In the genomic region with DNA sequence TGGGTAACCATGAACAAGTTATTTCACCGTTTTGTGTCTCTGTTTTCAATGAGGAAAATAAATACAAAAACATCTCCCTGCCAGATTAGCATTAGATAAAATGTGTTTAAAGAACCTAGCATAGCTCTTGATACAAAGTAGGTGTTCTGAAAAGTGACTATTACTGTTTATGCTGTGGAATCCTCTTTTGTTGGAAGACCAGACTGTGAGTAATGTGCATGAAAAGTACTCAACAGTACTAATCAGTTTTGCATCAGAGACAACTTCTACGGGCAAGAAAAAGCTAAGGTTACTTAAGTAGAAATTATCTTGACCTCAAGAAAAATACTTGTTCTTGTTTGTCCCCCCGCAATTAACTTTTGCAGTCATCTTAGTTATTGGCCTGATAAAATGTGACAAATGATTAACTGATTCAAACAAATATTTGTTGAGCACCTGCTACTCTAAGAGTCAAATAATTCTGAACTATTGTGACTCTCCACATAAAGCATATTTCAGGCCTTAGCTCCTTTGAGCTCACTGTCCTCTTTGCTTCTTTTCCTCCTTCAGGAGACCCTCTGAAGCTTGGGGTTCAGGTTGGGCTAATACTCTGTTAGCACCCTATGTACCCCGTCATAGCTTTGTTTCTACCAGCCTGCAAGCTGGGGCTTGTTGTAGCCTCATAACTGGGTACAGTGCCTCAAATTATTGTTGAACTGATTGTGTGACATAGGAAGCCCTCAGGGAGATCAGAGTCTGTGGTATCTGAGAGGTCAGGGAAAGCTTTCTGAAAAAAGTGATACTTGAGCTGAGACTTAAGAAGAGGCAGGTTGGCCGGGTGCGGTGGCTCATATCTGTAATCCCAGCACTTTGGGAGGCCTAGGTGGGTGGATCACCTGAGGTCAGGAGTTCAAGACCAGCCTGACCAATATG, we compare ENCODE assay signal across 1 cellular context.
TF ChIP-seq lines count a peak whose summit lies in the region.

No MANE protein-coding gene starts in this region.

TF ChIP-seq in HepG2, 621 proteins besides CTCF, POLR2A, EP300 and RAD21:
- TF ChIP-seq GTF2F1 (IDR thresholded peaks at IDR 0.05; ENCODE audit: low read length) (no peak), FOXJ3 (CRISPR knock-in tag; IDR thresholded peaks at IDR 0.05; ENCODE audit: borderline replicate concordance) (no peak), MEIS1 (CRISPR knock-in tag; IDR thresholded peaks at IDR 0.05; ENCODE audit: borderline replicate concordance) (no peak), NONO (IDR thresholded peaks at IDR 0.05) (no peak), NONO (CRISPR knock-in tag; conservative IDR thresholded peaks at IDR 0.05) (no peak), MAFG (CRISPR knock-in tag; IDR thresholded peaks at IDR 0.05) (no peak), SALL1 (CRISPR knock-in tag; IDR thresholded peaks at IDR 0.05) (no peak), NFE2 (CRISPR knock-in tag; IDR thresholded peaks at IDR 0.05) (no peak), ZNF44 (CRISPR knock-in tag; IDR thresholded peaks at IDR 0.05) (no peak), ZKSCAN5 (CRISPR knock-in tag; IDR thresholded peaks at IDR 0.05) (no peak)
- TF ChIP-seq, protein P1, sequence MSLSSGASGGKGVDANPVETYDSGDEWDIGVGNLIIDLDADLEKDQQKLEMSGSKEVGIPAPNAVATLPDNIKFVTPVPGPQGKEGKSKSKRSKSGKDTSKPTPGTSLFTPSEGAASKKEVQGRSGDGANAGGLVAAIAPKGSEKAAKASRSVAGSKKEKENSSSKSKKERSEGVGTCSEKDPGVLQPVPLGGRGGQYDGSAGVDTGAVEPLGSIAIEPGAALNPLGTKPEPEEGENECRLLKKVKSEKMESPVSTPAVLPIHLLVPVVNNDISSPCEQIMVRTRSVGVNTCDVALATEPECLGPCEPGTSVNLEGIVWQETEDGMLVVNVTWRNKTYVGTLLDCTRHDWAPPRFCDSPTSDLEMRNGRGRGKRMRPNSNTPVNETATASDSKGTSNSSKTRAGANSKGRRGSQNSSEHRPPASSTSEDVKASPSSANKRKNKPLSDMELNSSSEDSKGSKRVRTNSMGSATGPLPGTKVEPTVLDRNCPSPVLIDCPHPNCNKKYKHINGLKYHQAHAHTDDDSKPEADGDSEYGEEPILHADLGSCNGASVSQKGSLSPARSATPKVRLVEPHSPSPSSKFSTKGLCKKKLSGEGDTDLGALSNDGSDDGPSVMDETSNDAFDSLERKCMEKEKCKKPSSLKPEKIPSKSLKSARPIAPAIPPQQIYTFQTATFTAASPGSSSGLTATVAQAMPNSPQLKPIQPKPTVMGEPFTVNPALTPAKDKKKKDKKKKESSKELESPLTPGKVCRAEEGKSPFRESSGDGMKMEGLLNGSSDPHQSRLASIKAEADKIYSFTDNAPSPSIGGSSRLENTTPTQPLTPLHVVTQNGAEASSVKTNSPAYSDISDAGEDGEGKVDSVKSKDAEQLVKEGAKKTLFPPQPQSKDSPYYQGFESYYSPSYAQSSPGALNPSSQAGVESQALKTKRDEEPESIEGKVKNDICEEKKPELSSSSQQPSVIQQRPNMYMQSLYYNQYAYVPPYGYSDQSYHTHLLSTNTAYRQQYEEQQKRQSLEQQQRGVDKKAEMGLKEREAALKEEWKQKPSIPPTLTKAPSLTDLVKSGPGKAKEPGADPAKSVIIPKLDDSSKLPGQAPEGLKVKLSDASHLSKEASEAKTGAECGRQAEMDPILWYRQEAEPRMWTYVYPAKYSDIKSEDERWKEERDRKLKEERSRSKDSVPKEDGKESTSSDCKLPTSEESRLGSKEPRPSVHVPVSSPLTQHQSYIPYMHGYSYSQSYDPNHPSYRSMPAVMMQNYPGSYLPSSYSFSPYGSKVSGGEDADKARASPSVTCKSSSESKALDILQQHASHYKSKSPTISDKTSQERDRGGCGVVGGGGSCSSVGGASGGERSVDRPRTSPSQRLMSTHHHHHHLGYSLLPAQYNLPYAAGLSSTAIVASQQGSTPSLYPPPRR (CRISPR knock-in tag; IDR thresholded peaks at IDR 0.05; ENCODE audit: borderline replicate concordance), result no peak
- TF ChIP-seq, protein P2, sequence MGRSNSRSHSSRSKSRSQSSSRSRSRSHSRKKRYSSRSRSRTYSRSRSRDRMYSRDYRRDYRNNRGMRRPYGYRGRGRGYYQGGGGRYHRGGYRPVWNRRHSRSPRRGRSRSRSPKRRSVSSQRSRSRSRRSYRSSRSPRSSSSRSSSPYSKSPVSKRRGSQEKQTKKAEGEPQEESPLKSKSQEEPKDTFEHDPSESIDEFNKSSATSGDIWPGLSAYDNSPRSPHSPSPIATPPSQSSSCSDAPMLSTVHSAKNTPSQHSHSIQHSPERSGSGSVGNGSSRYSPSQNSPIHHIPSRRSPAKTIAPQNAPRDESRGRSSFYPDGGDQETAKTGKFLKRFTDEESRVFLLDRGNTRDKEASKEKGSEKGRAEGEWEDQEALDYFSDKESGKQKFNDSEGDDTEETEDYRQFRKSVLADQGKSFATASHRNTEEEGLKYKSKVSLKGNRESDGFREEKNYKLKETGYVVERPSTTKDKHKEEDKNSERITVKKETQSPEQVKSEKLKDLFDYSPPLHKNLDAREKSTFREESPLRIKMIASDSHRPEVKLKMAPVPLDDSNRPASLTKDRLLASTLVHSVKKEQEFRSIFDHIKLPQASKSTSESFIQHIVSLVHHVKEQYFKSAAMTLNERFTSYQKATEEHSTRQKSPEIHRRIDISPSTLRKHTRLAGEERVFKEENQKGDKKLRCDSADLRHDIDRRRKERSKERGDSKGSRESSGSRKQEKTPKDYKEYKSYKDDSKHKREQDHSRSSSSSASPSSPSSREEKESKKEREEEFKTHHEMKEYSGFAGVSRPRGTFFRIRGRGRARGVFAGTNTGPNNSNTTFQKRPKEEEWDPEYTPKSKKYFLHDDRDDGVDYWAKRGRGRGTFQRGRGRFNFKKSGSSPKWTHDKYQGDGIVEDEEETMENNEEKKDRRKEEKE (IDR thresholded peaks at IDR 0.05), result no peak
- TF ChIP-seq, protein P3, sequence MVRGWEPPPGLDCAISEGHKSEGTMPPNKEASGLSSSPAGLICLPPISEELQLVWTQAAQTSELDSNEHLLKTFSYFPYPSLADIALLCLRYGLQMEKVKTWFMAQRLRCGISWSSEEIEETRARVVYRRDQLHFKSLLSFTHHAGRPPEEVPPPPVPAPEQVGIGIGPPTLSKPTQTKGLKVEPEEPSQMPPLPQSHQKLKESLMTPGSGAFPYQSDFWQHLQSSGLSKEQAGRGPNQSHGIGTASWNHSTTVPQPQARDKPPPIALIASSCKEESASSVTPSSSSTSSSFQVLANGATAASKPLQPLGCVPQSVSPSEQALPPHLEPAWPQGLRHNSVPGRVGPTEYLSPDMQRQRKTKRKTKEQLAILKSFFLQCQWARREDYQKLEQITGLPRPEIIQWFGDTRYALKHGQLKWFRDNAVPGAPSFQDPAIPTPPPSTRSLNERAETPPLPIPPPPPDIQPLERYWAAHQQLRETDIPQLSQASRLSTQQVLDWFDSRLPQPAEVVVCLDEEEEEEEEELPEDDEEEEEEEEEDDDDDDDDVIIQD (CRISPR knock-in tag; IDR thresholded peaks at IDR 0.05; ENCODE audit: low read depth), result no peak
- TF ChIP-seq, protein P4, sequence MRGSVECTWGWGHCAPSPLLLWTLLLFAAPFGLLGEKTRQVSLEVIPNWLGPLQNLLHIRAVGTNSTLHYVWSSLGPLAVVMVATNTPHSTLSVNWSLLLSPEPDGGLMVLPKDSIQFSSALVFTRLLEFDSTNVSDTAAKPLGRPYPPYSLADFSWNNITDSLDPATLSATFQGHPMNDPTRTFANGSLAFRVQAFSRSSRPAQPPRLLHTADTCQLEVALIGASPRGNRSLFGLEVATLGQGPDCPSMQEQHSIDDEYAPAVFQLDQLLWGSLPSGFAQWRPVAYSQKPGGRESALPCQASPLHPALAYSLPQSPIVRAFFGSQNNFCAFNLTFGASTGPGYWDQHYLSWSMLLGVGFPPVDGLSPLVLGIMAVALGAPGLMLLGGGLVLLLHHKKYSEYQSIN (CRISPR knock-in tag; IDR thresholded peaks at IDR 0.05; ENCODE audit: borderline replicate concordance), result no peak
